15 cellular contexts compared by ENCODE assay signal in the genomic region with DNA sequence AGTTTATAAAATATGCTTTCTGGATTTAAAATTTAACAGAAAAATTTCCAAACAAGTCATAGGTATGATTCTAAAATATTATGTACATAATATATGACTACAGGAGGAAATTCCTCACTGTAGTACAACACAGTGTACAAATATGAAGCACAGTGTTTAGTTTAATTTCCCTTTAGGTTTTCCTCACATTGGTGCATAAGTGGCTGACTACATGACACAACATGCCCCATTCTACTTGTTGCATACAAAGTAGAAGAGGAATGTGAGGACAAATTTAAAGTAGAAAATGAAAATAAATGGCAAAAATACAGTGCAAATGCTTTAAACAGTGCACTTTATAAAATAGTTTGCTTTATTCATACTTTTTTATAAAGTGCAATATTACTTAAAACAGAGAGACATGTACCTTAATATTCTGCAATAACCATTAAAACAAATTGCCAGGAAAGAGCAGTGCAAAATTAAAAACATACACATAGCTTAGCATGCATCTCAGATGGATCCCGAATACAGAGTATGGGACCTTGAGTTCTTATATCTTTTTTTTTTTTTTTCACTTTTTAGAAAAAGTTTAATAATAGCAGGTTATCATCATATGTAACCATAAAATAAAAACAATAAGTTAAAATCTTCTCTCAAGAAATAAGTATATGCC. TPM values are rescaled to one million over a fixed set of nuclear protein-coding genes. Genes with fewer than 3 reads are reported as not detected.
DNase-seq lines count a peak whose midpoint lies in the region; ATAC-seq, FAIRE-seq and TF ChIP-seq lines count a peak whose summit lies in the region.
"Had no signal": no experiment of that assay in that cellular context is flagged by ENCODE, and none has a peak within 500 bp of the region (broad histone marks: within the 10 kb centered on the region; RNA-seq: fewer than 3 reads in every experiment).

No MANE protein-coding gene starts in this region.

- H3K36me3 ChIP-seq in HEK293 (ENCODE audit: control insufficient read depth in 2 of 2, insufficient read depth in 1 of 2, low read length in 2 of 2) (peaks cover 0 to 12% of the 10 kb centered on the region in 2 experiments; a peak in 1 of 3 replicates), adipocyte (ENCODE audit: control insufficient read depth, insufficient read depth, low read length, severe bottlenecking) (no peaks in the 10 kb centered on the region), esophagus muscularis mucosa (peaks cover 0 to 20% (median 9%) of the 10 kb centered on the region in 4 donors)

- no peaks in the 10 kb centered on the region for H3K27me3 Mint-ChIP-seq in nephron progenitor cell (ENCODE audit: low read depth, poor library complexity)

- WGBS in A549 (ENCODE audit: missing lambda C conversion rate): 48% methylated on average over 1 of the region's 1 CpG
- 67% methylated on average over 1 of the region's 1 CpG for WGBS in esophagus muscularis mucosa

- H3K4me2 ChIP-seq in A549: peak overlapping the region; percentile 42
- H3K4me2 ChIP-seq: GM23338, PC-9 had no signal

- H3K4me1 Mint-ChIP-seq in nephron progenitor cell: no peaks in the 10 kb centered on the region
- H3K4me1 Mint-ChIP-seq: CD14-positive monocyte had no signal

- no peak overlapping the region for H3K27ac Mint-ChIP-seq in nephron progenitor cell
- H3K27ac Mint-ChIP-seq: CD14-positive monocyte, GM23338 had no signal

- H3K9me3 ChIP-seq in A549 (no peaks in the 10 kb centered on the region), HEK293 (ENCODE audit: control insufficient read depth, insufficient read depth, low read depth, low read length) (no peaks in the 10 kb centered on the region), adipocyte (ENCODE audit: control insufficient read depth, low read length) (no peaks in the 10 kb centered on the region), esophagus muscularis mucosa (no peaks in the 10 kb centered on the region)

- POLR2A ChIA-PET in A549 (lab: Yijun Ruan, JAX): interaction anchor here (0.7 kb wide), 1 partner anchor 8 kb away, joined by 4 read pairs; no protein-coding TSS in a partner anchor
- POLR2A ChIA-PET in HEK293 (lab: Yijun Ruan, JAX): no interaction called here

- H3K4me1 ChIP-seq in A549: peaks cover 18% of the 10 kb centered on the region
- H3K4me1 ChIP-seq in HEK293 (ENCODE audit: control insufficient read depth, insufficient read depth, low read length): peaks cover 5% of the 10 kb centered on the region; the same call in 1 of the 2 replicates
- no peaks in the 10 kb centered on the region for H3K4me1 ChIP-seq in adipocyte (ENCODE audit: control insufficient read depth, insufficient read depth, low read length)
- peaks cover 32% of the 10 kb centered on the region for H3K4me1 ChIP-seq in foreskin keratinocyte
- H3K4me1 ChIP-seq in esophagus muscularis mucosa: peaks cover 9 to 55% (median 45%) of the 10 kb centered on the region in 4 donors

- no peaks in the 10 kb centered on the region for H3K9me3 Mint-ChIP-seq in nephron progenitor cell
- H3K9me3 Mint-ChIP-seq: CD14-positive monocyte, GM23338 had no signal

- TF ChIP-seq POLR2A in A549 (IDR thresholded peaks at IDR 0.05; ENCODE audit: low read length): no peak
- no peak for TF ChIP-seq POLR2A in esophagus muscularis mucosa (IDR thresholded peaks at IDR 0.05; ENCODE audit: low read depth)

- TF ChIP-seq EP300 in A549 (IDR thresholded peaks at IDR 0.05) (no peak), esophagus muscularis mucosa (IDR thresholded peaks at IDR 0.05) (no peak)

- H3K27me3 ChIP-seq in adipocyte (replicated peaks; ENCODE audit: control insufficient read depth, insufficient read depth, low read length): no peaks in the 10 kb centered on the region
- no peaks in the 10 kb centered on the region for H3K27me3 ChIP-seq in foreskin keratinocyte
- no peaks in the 10 kb centered on the region for H3K27me3 ChIP-seq in esophagus muscularis mucosa

- TF ChIP-seq RAD21 in A549 (conservative IDR thresholded peaks at IDR 0.05 in 1 of 2, IDR thresholded peaks at IDR 0.05 in 1 of 2): no peak

- DNase-seq in A549 (ENCODE audit: low read depth in 1 of 2, low spot score in 1 of 2) (no peak), adipocyte (ENCODE audit: low read depth) (peak; percentile 25), foreskin keratinocyte (peak; percentile 64 to 82), esophagus muscularis mucosa (ENCODE audit: extremely low spot score) (no peak), nephron progenitor cell (no peak)
- no peak for DNase-seq in effector CD8-positive, alpha-beta T cell (lab: John Stamatoyannopoulos, UW)
- DNase-seq: AML-193, DMS153, KG1, NCI-H1048, NCI-H1694, PC-9 had no signal

- H3K36me3 Mint-ChIP-seq in nephron progenitor cell (ENCODE audit: low read depth): peaks cover 13% of the 10 kb centered on the region

- TF ChIP-seq CTCF in A549 (IDR thresholded peaks at IDR 0.05): no peak
- TF ChIP-seq CTCF in HEK293 (tag by site-specific recombination; IDR thresholded peaks at IDR 0.05): no peak
- TF ChIP-seq CTCF in foreskin keratinocyte (conservative IDR thresholded peaks at IDR 0.05): no peak
- no peak for TF ChIP-seq CTCF in esophagus muscularis mucosa (IDR thresholded peaks at IDR 0.05)
- no peak for TF ChIP-seq CTCF in nephron progenitor cell (IDR thresholded peaks at IDR 0.05)

- intact Hi-C loops in esophagus muscularis mucosa (cut with DNase I): no loop called here

- H3K9ac ChIP-seq in adipocyte (ENCODE audit: low read length): no peak overlapping the region

- no peak for ATAC-seq in A549
- ATAC-seq in foreskin keratinocyte: peak; percentile 81
- ATAC-seq: GM23338 had no signal

- H3K4me3 Mint-ChIP-seq in nephron progenitor cell: no peak overlapping the region
- H3K4me3 Mint-ChIP-seq: CD14-positive monocyte, GM23338 had no signal

- peak; percentile 36 for FAIRE-seq in A549 (lab: Jason Lieb, UNC)

- CTCF ChIA-PET in A549 (lab: Yijun Ruan, JAX) (no interaction called here), HEK293 (lab: Yijun Ruan, JAX) (no interaction called here)

- no peak overlapping the region for H3K27ac ChIP-seq in A549
- H3K27ac ChIP-seq in HEK293 (ENCODE audit: extremely low read depth, low read depth, low read length): no peak overlapping the region
- peak overlapping the region; percentile 1 for H3K27ac ChIP-seq in foreskin keratinocyte
- H3K27ac ChIP-seq in esophagus muscularis mucosa (replicated peaks in 1 of 4): peak overlapping the region in 1 of 4 donors; percentile 64
- H3K27ac ChIP-seq: PC-9 had no signal

- H3K4me3 ChIP-seq in A549 (no peak overlapping the region), HEK293 (ENCODE audit: low read depth, low read length) (no peak overlapping the region), adipocyte (ENCODE audit: low read length) (no peak overlapping the region), esophagus muscularis mucosa (no peak overlapping the region)
- H3K4me3 ChIP-seq: GM23338, PC-9 had no signal

TF ChIP-seq in A549, 52 proteins besides CTCF, POLR2A, EP300 and RAD21 (continues in another document):
- TF ChIP-seq EHF (CRISPR knock-in tag; IDR thresholded peaks at IDR 0.05): no peak
- TF ChIP-seq CBX2 (IDR thresholded peaks at IDR 0.05; ENCODE audit: borderline replicate concordance, low read depth): no peak
- TF ChIP-seq FOSB (CRISPR knock-in tag; IDR thresholded peaks at IDR 0.05): no peak
- no peak for TF ChIP-seq POLR2AphosphoS2 (conservative IDR thresholded peaks at IDR 0.05; ENCODE audit: low read length)
- TF ChIP-seq, protein P1, sequence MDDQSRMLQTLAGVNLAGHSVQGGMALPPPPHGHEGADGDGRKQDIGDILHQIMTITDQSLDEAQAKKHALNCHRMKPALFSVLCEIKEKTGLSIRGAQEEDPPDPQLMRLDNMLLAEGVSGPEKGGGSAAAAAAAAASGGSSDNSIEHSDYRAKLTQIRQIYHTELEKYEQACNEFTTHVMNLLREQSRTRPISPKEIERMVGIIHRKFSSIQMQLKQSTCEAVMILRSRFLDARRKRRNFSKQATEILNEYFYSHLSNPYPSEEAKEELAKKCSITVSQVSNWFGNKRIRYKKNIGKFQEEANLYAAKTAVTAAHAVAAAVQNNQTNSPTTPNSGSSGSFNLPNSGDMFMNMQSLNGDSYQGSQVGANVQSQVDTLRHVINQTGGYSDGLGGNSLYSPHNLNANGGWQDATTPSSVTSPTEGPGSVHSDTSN (IDR thresholded peaks at IDR 0.05): no peak
- TF ChIP-seq ZSCAN20 (CRISPR knock-in tag; IDR thresholded peaks at IDR 0.05): no peak
- TF ChIP-seq KDM5A (IDR thresholded peaks at IDR 0.05): no peak

TF ChIP-seq in HEK293, 187 proteins besides CTCF, POLR2A, EP300 and RAD21:
- TF ChIP-seq SCRT1 (tag by site-specific recombination; IDR thresholded peaks at IDR 0.05; ENCODE audit: borderline replicate concordance) (peak; percentile 92), ZNF114 (tag by site-specific recombination; IDR thresholded peaks at IDR 0.05) (no peak), SCRT2 (tag by site-specific recombination; IDR thresholded peaks at IDR 0.05) (peak; percentile 97)

RNA-seq across cellular contexts. Expression of a gene that starts 54.8 kb away (rescaled TPM):
- polyA plus RNA-seq in A549 (2011; rRNA removed) (25.7 and 28.0 TPM in 2 replicates), A549 (2017; fragmentation: RNase III; extraction: RNeasy Plus Mini Kit Qiagen cat#74134 plus additional on column Dnase treatment) (16.6 to 21.0 TPM (median 18.0 TPM) in 3 replicates), foreskin keratinocyte (24.7 and 29.2 TPM in 2 replicates)
- 25.5 and 31.4 TPM in 2 replicates for polyA plus RNA-seq in A549 (2012; cell fraction: cytosol; rRNA removed)
- 12.9 and 19.6 TPM in 2 replicates for polyA plus RNA-seq in A549 (2012; cell fraction: nucleus; rRNA removed)
- polyA minus RNA-seq in A549 (2011; rRNA and poly(A)+ RNA removed): 49.4 and 54.6 TPM in 2 replicates
- total RNA-seq in foreskin keratinocyte (46.5 and 50.3 TPM in 2 replicates), esophagus muscularis mucosa (100 to 1,000 TPM in 2 of 4 donors, 10 to 100 TPM in 2; 54.4 to 148 (median 113) TPM)

Comparison
In these comparisons a context has a peak if more than half of its experiments do, and no peak if none do; other contexts are left out.
1. DNase-seq: peak in adipocyte (single experiment) and foreskin keratinocyte (2 of 2); none in A549 (0 of 2), esophagus muscularis mucosa (single experiment), nephron progenitor cell (single experiment) and effector CD8-positive, alpha-beta T cell (single experiment).